ENCODE assay signal across 8 cellular contexts in the genomic region with DNA sequence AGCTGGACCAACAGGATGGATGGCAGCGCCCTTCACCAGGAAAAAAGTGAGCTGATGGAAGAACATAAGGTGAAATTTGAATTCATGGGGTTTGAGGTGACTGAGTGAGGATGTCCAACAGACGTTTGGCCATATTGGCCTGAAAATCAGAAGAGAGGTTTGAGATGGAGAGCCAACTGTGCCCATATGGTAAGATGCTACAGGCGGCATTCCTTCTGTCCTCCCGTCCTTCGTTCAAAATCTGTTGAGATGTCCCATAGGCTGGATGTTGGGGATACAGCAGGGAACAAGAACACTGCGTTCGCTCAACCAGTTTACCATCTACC. TPM values are rescaled to one million over a fixed set of nuclear protein-coding genes. Genes with fewer than 3 reads are reported as not detected.
DNase-seq lines count a peak whose midpoint lies in the region; ATAC-seq lines count a peak whose summit lies in the region.

No MANE protein-coding gene starts in this region.

- peak overlapping the region; percentile 99 for H3K27ac Mint-ChIP-seq in activated T-helper 17 cell treated with anti-CD3 and anti-CD28 coated beads, Interleukin-2, amount 50 U/mL, for 72 hours
- H3K27ac Mint-ChIP-seq in stimulated activated naive B cell treated with anti-CD40 and anti-IgM and Interleukin-4, amounts not matched to agents 10 μg/mL and 1 μg/mL and 100 μg/mL, for 72 hours = peak overlapping the region; percentile 97

- H3K27me3 ChIP-seq in ACC112 (ENCODE audit: insufficient read depth, low read length) (no peaks in the 10 kb centered on the region), H7 (ENCODE audit: control insufficient read depth, insufficient read depth, low read length) (no peaks in the 10 kb centered on the region), iPS DF 6.9 (ENCODE audit: control insufficient read depth, insufficient read depth, low read length) (no peaks in the 10 kb centered on the region)

- peaks cover 9% of the 10 kb centered on the region for H3K4me1 Mint-ChIP-seq in activated T-helper 17 cell treated with anti-CD3 and anti-CD28 coated beads, Interleukin-2, amount 50 U/mL, for 72 hours
- peaks cover 11 to 29% of the 10 kb centered on the region in 2 donors for H3K4me1 Mint-ChIP-seq in stimulated activated naive B cell treated with anti-CD40 and anti-IgM and Interleukin-4, amounts not matched to agents 10 μg/mL and 1 μg/mL and 100 μg/mL, for 72 hours

- peaks cover 6% of the 10 kb centered on the region for H3K27me3 Mint-ChIP-seq in activated T-helper 17 cell treated with anti-CD3 and anti-CD28 coated beads, Interleukin-2, amount 50 U/mL, for 72 hours
- H3K27me3 Mint-ChIP-seq in stimulated activated naive B cell treated with anti-CD40 and anti-IgM and Interleukin-4, amounts not matched to agents 10 μg/mL and 1 μg/mL and 100 μg/mL, for 72 hours = peaks cover 9 to 16% of the 10 kb centered on the region in 2 donors

- no peak for ATAC-seq in activated T-helper 17 cell treated with anti-CD3 and anti-CD28 coated beads, Interleukin-2, amount 50 U/mL, for 72 hours (replicated peaks)
- ATAC-seq in stimulated activated naive B cell treated with anti-CD40 and anti-IgM and Interleukin-4, amounts not matched to agents 10 μg/mL and 1 μg/mL and 100 μg/mL, for 72 hours (replicated peaks) = peak; percentile 0
- ATAC-seq in HG03565 (IDR thresholded peaks at IDR 0.05; ENCODE audit: unreplicated experiment) (no peak), HG03025 (IDR thresholded peaks at IDR 0.05; ENCODE audit: low FRiP score, unreplicated experiment) (no peak)

- peak overlapping the region; percentile 94 for H2AFZ ChIP-seq in ACC112 (ENCODE audit: low read length, unreplicated experiment)

- DNase-seq in H7 (no peak), iPS DF 6.9 (ENCODE audit: low read depth, low spot score) (no peak), NCI-H1417 treated with DMSO at 0.1 percent for 48 hours (lab: John Stamatoyannopoulos, UW) (no peak)
- DNase-seq in stimulated activated naive B cell treated with anti-CD40 and anti-IgM and Interleukin-4, amounts not matched to agents 10 μg/mL and 1 μg/mL and 100 μg/mL, for 72 hours = no peak

- H3K4me3 ChIP-seq in ACC112 (ENCODE audit: low read depth, low read length) (peak overlapping the region; percentile 92), H7 (ENCODE audit: insufficient read depth, low read depth, low read length) (peak overlapping the region; percentile 79), iPS DF 6.9 (ENCODE audit: low read length) (peak overlapping the region; percentile 92; the same call in 1 of the 2 replicates)

- H3K4me1 ChIP-seq in ACC112 (ENCODE audit: control insufficient read depth, insufficient read depth, low read length, unreplicated experiment) (peaks cover 23% of the 10 kb centered on the region), iPS DF 6.9 (ENCODE audit: control insufficient read depth, insufficient read depth, low read length) (0 out of 2 replicates have a peak, but pooled peaks cover 2% of the 10 kb centered on the region)

- peak overlapping the region; percentile 97 for H3K4me3 Mint-ChIP-seq in activated T-helper 17 cell treated with anti-CD3 and anti-CD28 coated beads, Interleukin-2, amount 50 U/mL, for 72 hours
- peak overlapping the region; percentile 95 to 96 for H3K4me3 Mint-ChIP-seq in stimulated activated naive B cell treated with anti-CD40 and anti-IgM and Interleukin-4, amounts not matched to agents 10 μg/mL and 1 μg/mL and 100 μg/mL, for 72 hours

- H3K9me3 ChIP-seq in iPS DF 6.9 (ENCODE audit: control insufficient read depth, insufficient read depth, low read length) = no peaks in the 10 kb centered on the region

- H3K9me3 Mint-ChIP-seq in activated T-helper 17 cell treated with anti-CD3 and anti-CD28 coated beads, Interleukin-2, amount 50 U/mL, for 72 hours = no peaks in the 10 kb centered on the region
- H3K9me3 Mint-ChIP-seq in stimulated activated naive B cell treated with anti-CD40 and anti-IgM and Interleukin-4, amounts not matched to agents 10 μg/mL and 1 μg/mL and 100 μg/mL, for 72 hours = peaks cover 2 to 6% of the 10 kb centered on the region in 2 donors

- H3K36me3 ChIP-seq in ACC112 (ENCODE audit: insufficient read depth, low read length) (peaks cover 14% of the 10 kb centered on the region; the same call in 1 of the 2 replicates), H7 (replicated peaks; ENCODE audit: control insufficient read depth, insufficient read depth, low read length) (peaks cover 2% of the 10 kb centered on the region), iPS DF 6.9 (ENCODE audit: control insufficient read depth, insufficient read depth, low read length) (no peaks in the 10 kb centered on the region)

- H3K27ac ChIP-seq in ACC112 (ENCODE audit: low read depth, low read length) (peak overlapping the region; percentile 55), iPS DF 6.9 (ENCODE audit: low read length) (no peak overlapping the region)

- peaks cover 32% of the 10 kb centered on the region for H3K36me3 Mint-ChIP-seq in activated T-helper 17 cell treated with anti-CD3 and anti-CD28 coated beads, Interleukin-2, amount 50 U/mL, for 72 hours (ENCODE audit: low read depth)
- peaks cover 12 to 19% of the 10 kb centered on the region in 2 donors for H3K36me3 Mint-ChIP-seq in stimulated activated naive B cell treated with anti-CD40 and anti-IgM and Interleukin-4, amounts not matched to agents 10 μg/mL and 1 μg/mL and 100 μg/mL, for 72 hours

- no CpG with 5 or more reads among the region's 7 CpGs for WGBS in iPS DF 6.9 (ENCODE audit: insufficient coverage, insufficient read length)

- peaks cover 39% of the 10 kb centered on the region for H3K79me2 ChIP-seq in ACC112 (ENCODE audit: control insufficient read depth, insufficient read depth, low read length, unreplicated experiment)

RNA-seq across cellular contexts. Expression of gene CMTR1, which starts 0.5 kb away (rescaled TPM):
- 37.5 and 42.3 TPM in 2 replicates for total RNA-seq in H7 (2014; rRNA removed; shearing (Covaris generic))
- total RNA-seq in activated T-helper 17 cell treated with anti-CD3 and anti-CD28 coated beads, Interleukin-2, amount 50 U/mL, for 72 hours = 10 to 100 TPM; 37.8 to 51.8 TPM

Comparison
In these comparisons a context has a peak if more than half of its experiments do, and no peak if none do; other contexts are left out.
1. ATAC-seq: peak in stimulated activated naive B cell treated with anti-CD40 and anti-IgM and Interleukin-4, amounts not matched to agents 10 μg/mL and 1 μg/mL and 100 μg/mL, for 72 hours (2 of 2); none in activated T-helper 17 cell treated with anti-CD3 and anti-CD28 coated beads, Interleukin-2, amount 50 U/mL, for 72 hours (single experiment), HG03565 (single experiment) and HG03025 (single experiment).
2. Peak in every context shown above with its lines, with median percentiles within 50 percentile points of each other: H3K4me3 ChIP-seq.